1 cellular context compared by ENCODE assay signal in genomic region chr15:65790692-65791334, GRCh38.
TF ChIP-seq lines count a peak whose summit lies in the region.

No MANE protein-coding gene starts in this region.

TF ChIP-seq in SK-N-SH treated with all-trans-retinoic acid at 6 μM for 48 hours, 23 proteins besides CTCF, POLR2A, EP300 and RAD21 (continued from another document):
- TF ChIP-seq PPARA (CRISPR knock-in tag; IDR thresholded peaks at IDR 0.05; ENCODE audit: borderline replicate concordance) (no peak), ZNF565 (CRISPR knock-in tag; conservative IDR thresholded peaks at IDR 0.05; ENCODE audit: low read depth) (no peak), RARB (CRISPR knock-in tag; IDR thresholded peaks at IDR 0.05) (no peak), ARNTL (CRISPR knock-in tag; IDR thresholded peaks at IDR 0.05; ENCODE audit: borderline replicate concordance, low read depth) (no peak), ZNF8 (CRISPR knock-in tag; IDR thresholded peaks at IDR 0.05) (no peak), GLIS3 (CRISPR knock-in tag; IDR thresholded peaks at IDR 0.05) (no peak), BACH2 (CRISPR knock-in tag; IDR thresholded peaks at IDR 0.05; ENCODE audit: borderline replicate concordance) (no peak), OSR1 (CRISPR knock-in tag; IDR thresholded peaks at IDR 0.05) (no peak), ZC3H10 (CRISPR knock-in tag; IDR thresholded peaks at IDR 0.05) (no peak)
- TF ChIP-seq, protein P1, sequence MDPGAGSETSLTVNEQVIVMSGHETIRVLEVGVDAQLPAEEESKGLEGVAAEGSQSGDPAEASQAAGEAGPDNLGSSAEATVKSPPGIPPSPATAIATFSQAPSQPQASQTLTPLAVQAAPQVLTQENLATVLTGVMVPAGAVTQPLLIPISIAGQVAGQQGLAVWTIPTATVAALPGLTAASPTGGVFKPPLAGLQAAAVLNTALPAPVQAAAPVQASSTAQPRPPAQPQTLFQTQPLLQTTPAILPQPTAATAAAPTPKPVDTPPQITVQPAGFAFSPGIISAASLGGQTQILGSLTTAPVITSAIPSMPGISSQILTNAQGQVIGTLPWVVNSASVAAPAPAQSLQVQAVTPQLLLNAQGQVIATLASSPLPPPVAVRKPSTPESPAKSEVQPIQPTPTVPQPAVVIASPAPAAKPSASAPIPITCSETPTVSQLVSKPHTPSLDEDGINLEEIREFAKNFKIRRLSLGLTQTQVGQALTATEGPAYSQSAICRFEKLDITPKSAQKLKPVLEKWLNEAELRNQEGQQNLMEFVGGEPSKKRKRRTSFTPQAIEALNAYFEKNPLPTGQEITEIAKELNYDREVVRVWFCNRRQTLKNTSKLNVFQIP (CRISPR knock-in tag; IDR thresholded peaks at IDR 0.05; ENCODE audit: borderline replicate concordance, low read depth) = no peak
